In the genomic region with DNA sequence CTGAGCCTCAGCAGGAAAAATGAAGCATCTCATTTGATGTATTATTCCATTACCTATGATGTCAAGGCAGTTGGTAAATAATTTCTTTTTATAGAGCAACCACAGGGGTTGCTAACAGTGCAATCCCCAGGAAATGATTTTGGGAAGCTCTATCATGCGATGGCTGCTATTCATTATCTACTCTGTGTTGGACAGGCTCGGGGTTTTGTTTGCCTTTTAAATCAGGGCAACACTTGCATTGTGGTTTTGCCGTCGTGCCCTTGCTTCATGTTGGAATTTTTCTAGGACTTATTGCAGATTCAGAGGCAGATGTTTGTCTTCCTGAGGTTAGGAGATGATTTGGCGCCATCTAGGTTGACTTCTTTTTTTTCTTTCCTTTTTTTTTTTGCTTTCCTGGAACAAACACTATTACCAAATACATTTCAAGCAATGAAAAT, we compare ENCODE assay signal across 8 cellular contexts.
DNase-seq lines count a peak whose midpoint lies in the region; ATAC-seq, FAIRE-seq and TF ChIP-seq lines count a peak whose summit lies in the region.

No MANE protein-coding gene starts in this region.

- DNase-seq in D721Med (ENCODE audit: insufficient read length, low spot score) (no peak), neural crest cell (ENCODE audit: low read depth, low spot score) (no peak)
- no peak for DNase-seq in activated T-helper 2 cell treated with anti-CD3 and anti-CD28 coated beads, Interferon-gamma antibody, Interleukin-2, Interleukin-4, amounts not matched to agents 10 μg/mL and 5 μg/mL and 100 μg/mL, durations not matched to agents 14 hours and 24 hours and 36 hours (ENCODE audit: low spot score)

- no peak overlapping the region for H3K4me2 ChIP-seq in Loucy (ENCODE audit: low read depth, low read length, poor library complexity, severe bottlenecking)

- no peaks in the 10 kb centered on the region for H3K27me3 ChIP-seq in Loucy (ENCODE audit: insufficient read depth, low read length, poor library complexity, severe bottlenecking)

- ATAC-seq in HG02642 (IDR thresholded peaks at IDR 0.05; ENCODE audit: poor library complexity, unreplicated experiment) (no peak), GM21786 (IDR thresholded peaks at IDR 0.05; ENCODE audit: unreplicated experiment) (no peak)
- no peak for ATAC-seq in activated CD4-positive, CD25-positive, alpha-beta regulatory T cell treated with anti-CD3 and anti-CD28 coated beads, Interleukin-2, amount 50 U/mL, for 24 hours

- no peaks in the 10 kb centered on the region for H3K9me3 ChIP-seq in Loucy (ENCODE audit: insufficient read depth, low read depth, low read length)

- H3K27ac Mint-ChIP-seq in brain, result peak overlapping the region in 2 of 5 experiments; percentile 25 to 41
- no peak overlapping the region for H3K27ac Mint-ChIP-seq in neural crest cell (ENCODE audit: unreplicated experiment)
- H3K27ac Mint-ChIP-seq in activated T-helper 2 cell treated with anti-CD3 and anti-CD28 coated beads, Interferon-gamma antibody, Interleukin-2, Interleukin-4, amounts not matched to agents 10 μg/mL and 5 μg/mL and 100 μg/mL, durations not matched to agents 14 hours and 24 hours and 36 hours, result no peak overlapping the region

- FAIRE-seq in D721Med (lab: Jason Lieb, UNC), result no peak

- no peak overlapping the region for H2AFZ ChIP-seq in Loucy (ENCODE audit: low read length)

- H3K36me3 Mint-ChIP-seq in brain, result no peaks in the 10 kb centered on the region
- no peaks in the 10 kb centered on the region for H3K36me3 Mint-ChIP-seq in neural crest cell (ENCODE audit: low read depth)
- H3K36me3 Mint-ChIP-seq in activated T-helper 2 cell treated with anti-CD3 and anti-CD28 coated beads, Interferon-gamma antibody, Interleukin-2, Interleukin-4, amounts not matched to agents 10 μg/mL and 5 μg/mL and 100 μg/mL, durations not matched to agents 14 hours and 24 hours and 36 hours (ENCODE audit: low read depth), result no peaks in the 10 kb centered on the region

- H4K20me1 ChIP-seq in Loucy (ENCODE audit: insufficient read depth, low read length, poor library complexity, severe bottlenecking), result no peaks in the 10 kb centered on the region

- H3K79me2 ChIP-seq in Loucy (ENCODE audit: insufficient read depth, low read length), result no peaks in the 10 kb centered on the region

- H3K9me3 Mint-ChIP-seq in brain (no peaks in the 10 kb centered on the region), neural crest cell (no peaks in the 10 kb centered on the region)
- no peaks in the 10 kb centered on the region for H3K9me3 Mint-ChIP-seq in activated T-helper 2 cell treated with anti-CD3 and anti-CD28 coated beads, Interferon-gamma antibody, Interleukin-2, Interleukin-4, amounts not matched to agents 10 μg/mL and 5 μg/mL and 100 μg/mL, durations not matched to agents 14 hours and 24 hours and 36 hours

- peaks cover 41% of the 10 kb centered on the region for H3K4me1 Mint-ChIP-seq in brain
- peaks cover 10% of the 10 kb centered on the region for H3K4me1 Mint-ChIP-seq in neural crest cell
- H3K4me1 Mint-ChIP-seq in activated T-helper 2 cell treated with anti-CD3 and anti-CD28 coated beads, Interferon-gamma antibody, Interleukin-2, Interleukin-4, amounts not matched to agents 10 μg/mL and 5 μg/mL and 100 μg/mL, durations not matched to agents 14 hours and 24 hours and 36 hours (ENCODE audit: low read depth), result no peaks in the 10 kb centered on the region

- H3K4me1 ChIP-seq in Loucy (ENCODE audit: insufficient read depth, low read length, poor library complexity, severe bottlenecking), result no peaks in the 10 kb centered on the region

- no peak overlapping the region for H3K4me3 Mint-ChIP-seq in brain
- H3K4me3 Mint-ChIP-seq in neural crest cell, result no peak overlapping the region
- no peak overlapping the region for H3K4me3 Mint-ChIP-seq in activated T-helper 2 cell treated with anti-CD3 and anti-CD28 coated beads, Interferon-gamma antibody, Interleukin-2, Interleukin-4, amounts not matched to agents 10 μg/mL and 5 μg/mL and 100 μg/mL, durations not matched to agents 14 hours and 24 hours and 36 hours (ENCODE audit: low read depth)

- peaks cover 5% of the 10 kb centered on the region for H3K27me3 Mint-ChIP-seq in brain
- no peaks in the 10 kb centered on the region for H3K27me3 Mint-ChIP-seq in neural crest cell (ENCODE audit: low read depth)
- H3K27me3 Mint-ChIP-seq in activated T-helper 2 cell treated with anti-CD3 and anti-CD28 coated beads, Interferon-gamma antibody, Interleukin-2, Interleukin-4, amounts not matched to agents 10 μg/mL and 5 μg/mL and 100 μg/mL, durations not matched to agents 14 hours and 24 hours and 36 hours (ENCODE audit: low read depth), result no peaks in the 10 kb centered on the region

- no peaks in the 10 kb centered on the region for H3K9me2 ChIP-seq in Loucy (replicated peaks; ENCODE audit: low read depth, low read length)

- intact Hi-C loops in activated T-helper 2 cell treated with anti-CD3 and anti-CD28 coated beads, Interferon-gamma antibody, Interleukin-2, Interleukin-4, amounts not matched to agents 10 μg/mL and 5 μg/mL and 100 μg/mL, durations not matched to agents 14 hours and 24 hours and 36 hours (cut with micrococcal nuclease), result no loop called here

- H3K36me3 ChIP-seq in Loucy (ENCODE audit: insufficient read depth, low read length), result no peaks in the 10 kb centered on the region

- TF ChIP-seq CTCF in D721Med (IDR thresholded peaks at IDR 0.05; ENCODE audit: insufficient read depth, missing control alignments) (peak; percentile 47), Loucy (conservative IDR thresholded peaks at IDR 0.05; ENCODE audit: low read length) (0 out of 2 replicates have a peak, but pooled peaks have one; percentile 15), brain (conservative IDR thresholded peaks at IDR 0.05) (peak; percentile 31 to 48), neural crest cell (conservative IDR thresholded peaks at IDR 0.05) (peak; percentile 45)

- H3K4me3 ChIP-seq in Loucy (ENCODE audit: low read length, poor library complexity, severe bottlenecking), result no peak overlapping the region

- H3K9ac ChIP-seq in Loucy (ENCODE audit: low read depth, low read length, poor library complexity, severe bottlenecking), result no peak overlapping the region

- H3F3A ChIP-seq in Loucy (ENCODE audit: low read depth), result no peaks in the 10 kb centered on the region
